8 cellular contexts compared by ENCODE assay signal in genomic region chr22:39297490-39298193, GRCh38. TPM values are rescaled to one million over a fixed set of nuclear protein-coding genes. Genes with fewer than 3 reads are reported as not detected.
DNase-seq lines count a peak whose midpoint lies in the region; ATAC-seq, FAIRE-seq and TF ChIP-seq lines count a peak whose summit lies in the region.
"Had no signal": no experiment of that assay in that cellular context is flagged by ENCODE, and none has a peak within 500 bp of the region (broad histone marks: within the 10 kb centered on the region; RNA-seq: fewer than 3 reads in every experiment).

No MANE protein-coding gene starts in this region.

- peak; percentile 29 for DNase-seq in Jurkat, Clone E6-1 (ENCODE audit: low read depth, low spot score)
- DNase-seq in SJCRH30: peak; percentile 46 to 59
- DNase-seq in kidney: no peak
- no peak for DNase-seq in substantia nigra (lab: John Stamatoyannopoulos, UW)

- no peak for FAIRE-seq in kidney (lab: Jason Lieb, UNC)
- FAIRE-seq: RCC 7860 had no signal

- no peaks in the 10 kb centered on the region for H3K27me3 ChIP-seq in SJCRH30

- TF ChIP-seq POLR2A in GM18505 (IDR thresholded peaks at IDR 0.05; ENCODE audit: borderline replicate concordance, extremely low read depth, insufficient read depth, insufficient read length): no peak

- intact Hi-C loops in kidney (cut with DNase I): no loop called here

- H3K4me1 ChIP-seq in SJCRH30 (peaks cover 27% of the 10 kb centered on the region), kidney (ENCODE audit: control insufficient read depth in 1 of 2, insufficient read depth in 1 of 2, low read depth in 1 of 2, low read length in 2 of 2) (peaks cover 12 to 36% of the 10 kb centered on the region in 2 donors)

- H3K9ac ChIP-seq in kidney (ENCODE audit: low read length in 2 of 2): peak overlapping the region in 1 of 2 donors; percentile 12

- ATAC-seq in GM21515 (IDR thresholded peaks at IDR 0.05; ENCODE audit: unreplicated experiment) (no peak), HG02970 (IDR thresholded peaks at IDR 0.05; ENCODE audit: low FRiP score, unreplicated experiment) (no peak), GM18505 (IDR thresholded peaks at IDR 0.05; ENCODE audit: unreplicated experiment) (no peak)

- no peaks in the 10 kb centered on the region for H3K9me3 ChIP-seq in SJCRH30 (replicated peaks)
- no peaks in the 10 kb centered on the region for H3K9me3 ChIP-seq in kidney (ENCODE audit: control insufficient read depth in 1 of 2, low read length in 2 of 2)

- H3K27ac ChIP-seq in SJCRH30: peak overlapping the region; percentile 84
- peak overlapping the region; percentile 68 to 76 for H3K27ac ChIP-seq in kidney (ENCODE audit: low read depth in 2 of 2, low read length in 2 of 2)
- H3K27ac ChIP-seq in substantia nigra (ENCODE audit: low read depth, low read length, poor library complexity, severe bottlenecking): peak overlapping the region; percentile 38

- no peak for TF ChIP-seq CTCF in kidney (IDR thresholded peaks at IDR 0.05; ENCODE audit: borderline replicate concordance, extremely low read depth, insufficient read depth)

- H3K4me3 ChIP-seq in Jurkat, Clone E6-1 (ENCODE audit: low read length): no peak overlapping the region
- H3K4me3 ChIP-seq in SJCRH30 (no peak overlapping the region), kidney (ENCODE audit: low read length in 2 of 2) (no peak overlapping the region)

- H3K36me3 ChIP-seq in SJCRH30: no peaks in the 10 kb centered on the region
- H3K36me3 ChIP-seq in kidney (ENCODE audit: control insufficient read depth in 1 of 2, insufficient read depth in 2 of 2, low read length in 2 of 2): no peaks in the 10 kb centered on the region

RNA-seq across cellular contexts. Expression of gene RPL3, which starts 21.8 kb away (rescaled TPM):
- polyA plus RNA-seq in Jurkat, Clone E6-1 (2012; ENCODE audit: insufficient read depth, insufficient read length): 2,535 TPM
- 1,999 and 2,056 TPM in 2 replicates for total RNA-seq in SJCRH30 (2014; rRNA removed; shearing (Covaris generic))
- 1,862 TPM for total RNA-seq in kidney
- polyA plus RNA-seq in kidney (ENCODE audit: insufficient read depth, low read depth, low replicate concordance): 2,443 TPM

RNA-seq across cellular contexts. Expression of gene SYNGR1, which starts 52.1 kb away (rescaled TPM):
- 24.4 TPM for polyA plus RNA-seq in Jurkat, Clone E6-1 (2012; ENCODE audit: insufficient read depth, insufficient read length)
- total RNA-seq in SJCRH30 (2014; rRNA removed; shearing (Covaris generic)): 3.2 and 4.0 TPM in 2 replicates
- 21.5 TPM for total RNA-seq in kidney
- 43.0 TPM for polyA plus RNA-seq in kidney (ENCODE audit: insufficient read depth, low read depth, low replicate concordance)

RNA-seq across cellular contexts. Expression of gene PDGFB, which starts 52.9 kb away (rescaled TPM):
- polyA plus RNA-seq in Jurkat, Clone E6-1 (2012; ENCODE audit: insufficient read depth, insufficient read length): not detected
- 0.05 and 0.26 TPM in 2 replicates for total RNA-seq in SJCRH30 (2014; rRNA removed; shearing (Covaris generic))
- total RNA-seq in kidney: 14.2 TPM
- 10.4 TPM for polyA plus RNA-seq in kidney (ENCODE audit: insufficient read depth, low read depth, low replicate concordance)

Comparison
In these comparisons a context has a peak if more than half of its experiments do, and no peak if none do; other contexts are left out.
1. DNase-seq: peak in Jurkat, Clone E6-1 (single experiment) and SJCRH30 (2 of 2); none in kidney (single experiment) and substantia nigra (0 of 49).
2. RNA of gene PDGFB, which starts 52.9 kb away (total RNA-seq): 14.2 TPM in kidney (single experiment); 0.05 to 0.26 TPM in SJCRH30; every median in the first group is over 10 times any median in the second.
3. Peak in every context shown above with its lines, with median percentiles within 50 percentile points of each other: H3K27ac ChIP-seq.